1 cellular context compared by ENCODE assay signal in the genomic region with DNA sequence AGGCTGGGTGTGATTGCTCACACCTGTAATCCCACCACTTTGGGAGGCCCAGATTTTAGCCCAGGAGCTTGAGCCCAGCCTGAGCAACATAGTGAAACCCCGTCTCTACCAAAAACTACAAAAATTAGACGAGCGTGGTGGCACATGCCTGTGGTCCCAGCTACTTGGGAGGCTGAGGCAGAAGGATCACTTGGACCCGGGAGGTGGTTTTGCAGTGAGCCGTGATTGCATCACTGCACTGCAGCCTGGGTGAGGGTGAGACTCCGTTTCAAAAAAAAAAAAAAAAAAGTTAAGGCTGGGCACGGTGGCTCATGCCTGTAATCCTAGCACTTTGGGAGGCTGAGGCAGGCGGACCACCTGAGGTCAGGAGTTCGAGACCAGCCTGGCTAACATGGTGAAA. TPM values are rescaled to one million over a fixed set of nuclear protein-coding genes. Genes with fewer than 3 reads are reported as not detected.
"Had no signal": no experiment of that assay in that cellular context is flagged by ENCODE, and none has a peak within 500 bp of the region (broad histone marks: within the 10 kb centered on the region; RNA-seq: fewer than 3 reads in every experiment).

No MANE protein-coding gene starts in this region.

RNA-seq across cellular contexts. Expression of gene MLXIPL, which starts 43.3 kb away (rescaled TPM):
- total RNA-seq: SJSA1 had no signal
